20 cellular contexts compared by ENCODE assay signal in genomic region chr14:91225025-91225424, GRCh38. TPM values are rescaled to one million over a fixed set of nuclear protein-coding genes. Genes with fewer than 3 reads are reported as not detected.
DNase-seq lines count a peak whose midpoint lies in the region; ATAC-seq and TF ChIP-seq lines count a peak whose summit lies in the region.
"Had no signal": no experiment of that assay in that cellular context is flagged by ENCODE, and none has a peak within 500 bp of the region (broad histone marks: within the 10 kb centered on the region; RNA-seq: fewer than 3 reads in every experiment).

No MANE protein-coding gene starts in this region.

- ATAC-seq in T-helper 17 cell = no peak
- ATAC-seq: left cardiac atrium had no signal

- H3K4me1 ChIP-seq in CD4-positive, alpha-beta memory T cell (ENCODE audit: insufficient read depth, low read length) = peaks cover 84% of the 10 kb centered on the region
- H3K4me1 ChIP-seq in adrenal gland (replicated peaks in 1 of 2) (no peaks in the 10 kb centered on the region), testis (peaks cover under 1% of the 10 kb centered on the region)
- H3K4me1 ChIP-seq: parathyroid adenoma had no signal

- 89 to 95% (median 93%) methylated on average over 7 of the region's 7 CpGs for WGBS in adrenal gland, 4 donors
- 92% methylated on average over 7 of the region's 7 CpGs for WGBS in testis, 2 donors

- no peak overlapping the region for H3K4me3 ChIP-seq in CD4-positive, alpha-beta memory T cell (ENCODE audit: low read length in 2 of 2)
- H3K4me3 ChIP-seq in epithelial cell of esophagus (ENCODE audit: low read length) (no peak overlapping the region), adrenal gland (no peak overlapping the region), testis (no peak overlapping the region)
- H3K4me3 ChIP-seq: hepatocyte had no signal

- intact Hi-C loops in CD4-positive, alpha-beta memory T cell (cut with micrococcal nuclease) = loop anchor here (5.0 kb wide), 2 partner anchors 33 to 62 kb away; no protein-coding TSS in a partner anchor
- intact Hi-C loops in adrenal gland (cut with DNase I) (no loop called here), testis (cut with DNase I; ENCODE audit: low total_unique reads) (no loop called here)

- TF ChIP-seq POLR2A in adrenal gland (IDR thresholded peaks at IDR 0.05) (no peak), testis (IDR thresholded peaks at IDR 0.05) (no peak)

- H3K27me3 Mint-ChIP-seq in CD4-positive, alpha-beta memory T cell = no peaks in the 10 kb centered on the region
- no peaks in the 10 kb centered on the region for H3K27me3 Mint-ChIP-seq in T-helper 17 cell

- peaks cover 24 to 33% of the 10 kb centered on the region in 2 donors for H3K36me3 Mint-ChIP-seq in CD4-positive, alpha-beta memory T cell
- H3K36me3 Mint-ChIP-seq in T-helper 17 cell (ENCODE audit: low read depth) = peaks cover 6% of the 10 kb centered on the region

- DNase-seq in CD4-positive, alpha-beta memory T cell = no peak
- DNase-seq in EH (ENCODE audit: low read depth) (peak; percentile 43), T-helper 17 cell (no peak), epithelial cell of esophagus (ENCODE audit: low read depth) (peak; percentile 76), adrenal gland (no peak), NCI-H446 (lab: John Stamatoyannopoulos, UW) (no peak), medulla oblongata (ENCODE audit: extremely low spot score) (no peak), testis (no peak)
- DNase-seq: activated T-cell treated with anti-CD3 and anti-CD28 coated beads for 4 hours; AML-193; aorta; cortex of kidney; left cardiac atrium; MV-4-11; NCI-H524; small intestine; stimulated activated naive CD4-positive, alpha-beta T cell; WERI-Rb-1 had no signal

- CTCF ChIA-PET in CD4-positive, alpha-beta memory T cell (lab: Charles Lee; ENCODE audit: partially characterized antibody) = interaction anchor here (1.1 kb wide), 1 partner anchor 48 kb away, joined by 3 read pairs; no protein-coding TSS in a partner anchor

- no peaks in the 10 kb centered on the region for H3K27me3 ChIP-seq in CD4-positive, alpha-beta memory T cell (ENCODE audit: insufficient read depth, low read length)
- H3K27me3 ChIP-seq in adrenal gland (no peaks in the 10 kb centered on the region), testis (no peaks in the 10 kb centered on the region)
- H3K27me3 ChIP-seq: hepatocyte had no signal

- peak overlapping the region in 5 of 8 donors; percentile 32 to 97 (median 81) for H3K4me3 Mint-ChIP-seq in CD4-positive, alpha-beta memory T cell
- no peak overlapping the region for H3K4me3 Mint-ChIP-seq in T-helper 17 cell

- no peaks in the 10 kb centered on the region for H3K9me3 ChIP-seq in CD4-positive, alpha-beta memory T cell (ENCODE audit: control insufficient read depth in 1 of 2, low read length in 2 of 2)
- H3K9me3 ChIP-seq in T-helper 17 cell (ENCODE audit: control insufficient read depth, low read length, poor library complexity, severe bottlenecking) (no peaks in the 10 kb centered on the region), adrenal gland (replicated peaks in 1 of 3) (no peaks in the 10 kb centered on the region), testis (no peaks in the 10 kb centered on the region)

- peaks cover 4% of the 10 kb centered on the region for H3K36me3 ChIP-seq in CD4-positive, alpha-beta memory T cell (ENCODE audit: insufficient read depth, low read length)
- H3K36me3 ChIP-seq in adrenal gland (replicated peaks in 1 of 2) = peaks cover 0 to 9% of the 10 kb centered on the region in 2 donors
- H3K36me3 ChIP-seq in testis (ENCODE audit: low read depth, missing control alignments) = no peaks in the 10 kb centered on the region
- H3K36me3 ChIP-seq: WERI-Rb-1 had no signal

- peak overlapping the region; percentile 2 for H3K27ac ChIP-seq in CD4-positive, alpha-beta memory T cell (ENCODE audit: low read depth, low read length)
- no peak overlapping the region for H3K27ac ChIP-seq in adrenal gland
- no peak overlapping the region for H3K27ac ChIP-seq in testis
- H3K27ac ChIP-seq: hepatocyte, parathyroid adenoma, WERI-Rb-1 had no signal

- no peak for TF ChIP-seq CTCF in epithelial cell of esophagus (IDR thresholded peaks at IDR 0.05; ENCODE audit: insufficient read depth, low read depth, low read length, missing control alignments)
- no peak for TF ChIP-seq CTCF in adrenal gland (IDR thresholded peaks at IDR 0.05)
- TF ChIP-seq CTCF in testis (IDR thresholded peaks at IDR 0.05) = no peak

- POLR2A ChIA-PET in CD4-positive, alpha-beta memory T cell (lab: Charles Lee; ENCODE audit: partially characterized antibody) = interaction anchor here (23.5 kb wide), 1 partner anchor 24 kb away, joined by 963 read pairs; the partner anchor contains the start of gene GPR68

- H3K4me1 Mint-ChIP-seq in CD4-positive, alpha-beta memory T cell = peaks cover 79 to 100% (median 89%) of the 10 kb centered on the region in 4 donors
- peaks cover 68% of the 10 kb centered on the region for H3K4me1 Mint-ChIP-seq in T-helper 17 cell

- H3K9me3 Mint-ChIP-seq in CD4-positive, alpha-beta memory T cell = peaks cover 0 to 5% (median 0%) of the 10 kb centered on the region in 8 donors

- peak overlapping the region in 6 of 7 donors; percentile 37 to 99 (median 97) for H3K27ac Mint-ChIP-seq in CD4-positive, alpha-beta memory T cell
- peak overlapping the region; percentile 100 for H3K27ac Mint-ChIP-seq in T-helper 17 cell

RNA-seq across cellular contexts. Expression of gene GPR68, which starts 19.5 kb away (rescaled TPM):
- 10 to 100 TPM; 10.6 to 10.8 TPM for total RNA-seq in CD4-positive, alpha-beta memory T cell
- 1 to 10 TPM; 3.0 to 8.3 TPM for polyA plus RNA-seq in CD4-positive, alpha-beta memory T cell
- total RNA-seq in T-helper 17 cell = 10 to 100 TPM in 1 of 2 donors, 1 to 10 TPM in 1; 7.6 to 12.4 TPM
- total RNA-seq in adrenal gland = 1 to 10 TPM in 3 of 8 donors, under 1 TPM in 4, not detected in 1; 0.29 to 4.5 (median 0.78) TPM
- 1 to 10 TPM; 1.0 to 1.8 (median 1.2) TPM for polyA plus RNA-seq in adrenal gland
- total RNA-seq in testis = 1 to 10 TPM; 1.1 to 2.4 TPM
- polyA plus RNA-seq in testis (ENCODE audit: insufficient read depth, low read depth, low replicate concordance) = 3.8 TPM

Comparison
In these comparisons a context has a peak if more than half of its experiments do, and no peak if none do; other contexts are left out.
1. DNase-seq: peak in EH (single experiment) and epithelial cell of esophagus (single experiment); none in CD4-positive, alpha-beta memory T cell (0 of 5), T-helper 17 cell (0 of 3), adrenal gland (0 of 7), NCI-H446 (0 of 2), medulla oblongata (single experiment) and testis (single experiment).